Comparison of ENCODE assay signal across 1 cellular context in genomic region chr6:133756046-133756445, GRCh38.
TF ChIP-seq lines count a peak whose summit lies in the region.

No MANE protein-coding gene starts in this region.

TF ChIP-seq in HEK293, 187 proteins besides CTCF, POLR2A, EP300 and RAD21:
- TF ChIP-seq KLF1 (tag by site-specific recombination; IDR thresholded peaks at IDR 0.05) (no peak), ZNF157 (tag by site-specific recombination; IDR thresholded peaks at IDR 0.05) (no peak), ZNF394 (tag by site-specific recombination; IDR thresholded peaks at IDR 0.05; ENCODE audit: borderline replicate concordance) (no peak), HIC1 (tag by site-specific recombination; IDR thresholded peaks at IDR 0.05) (peak; percentile 31; the same call in 1 of the 2 replicates), PRDM4 (tag by site-specific recombination; IDR thresholded peaks at IDR 0.05) (no peak), YY2 (tag by site-specific recombination; IDR thresholded peaks at IDR 0.05) (no peak), PRDM6 (tag by site-specific recombination; IDR thresholded peaks at IDR 0.05) (peak; percentile 14; the same call in 1 of the 2 replicates), ZNF555 (tag by site-specific recombination; conservative IDR thresholded peaks at IDR 0.05) (no peak), ZNF184 (tag by site-specific recombination; IDR thresholded peaks at IDR 0.05) (no peak), FEZF1 (tag by site-specific recombination; IDR thresholded peaks at IDR 0.05) (0 out of 2 replicates have a peak, but pooled peaks have one; percentile 11)
